In the genomic region with DNA sequence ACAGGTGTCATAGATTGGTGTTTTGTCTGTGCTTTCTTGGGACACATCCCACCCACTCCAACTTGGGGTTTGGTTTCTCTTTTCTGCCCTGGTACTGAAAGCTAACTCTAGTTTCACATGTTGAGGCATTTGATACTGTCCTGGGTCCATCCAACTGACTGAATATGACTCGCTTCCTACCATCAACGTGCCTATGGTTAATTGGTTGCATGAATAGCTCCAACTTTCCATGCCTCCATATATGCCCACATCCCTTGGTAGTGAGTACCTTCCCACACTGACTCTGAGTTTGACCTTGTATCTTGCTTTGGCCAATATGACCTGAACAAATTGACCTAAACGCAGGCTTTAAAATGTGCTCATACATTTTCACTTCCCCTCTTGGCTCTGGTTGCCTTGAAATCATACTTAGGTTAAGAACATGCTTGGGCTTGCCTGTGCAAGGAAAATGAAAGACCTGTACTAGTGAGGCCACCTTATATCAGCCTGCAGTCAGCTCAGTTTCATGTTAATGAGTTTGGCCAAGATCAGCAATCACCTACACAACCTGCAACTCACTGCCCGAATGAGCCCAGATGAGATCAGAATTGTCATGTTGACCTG, we compare ENCODE assay signal across 12 cellular contexts.
DNase-seq lines count a peak whose midpoint lies in the region; ATAC-seq and TF ChIP-seq lines count a peak whose summit lies in the region.
"Had no signal": no experiment of that assay in that cellular context is flagged by ENCODE, and none has a peak within 500 bp of the region (broad histone marks: within the 10 kb centered on the region; RNA-seq: fewer than 3 reads in every experiment).

No MANE protein-coding gene starts in this region.

- peaks cover 35% of the 10 kb centered on the region for H3K4me1 ChIP-seq in adipocyte (ENCODE audit: control insufficient read depth, insufficient read depth, low read length)
- H3K4me1 ChIP-seq in neuronal stem cell (ENCODE audit: control insufficient read depth in 2 of 2, insufficient read depth in 1 of 2, low read depth in 1 of 2, low read length in 2 of 2): no peaks in the 10 kb centered on the region

- TF ChIP-seq CTCF in brain microvascular endothelial cell (IDR thresholded peaks at IDR 0.05; ENCODE audit: low read depth, low read length, missing control alignments): no peak

- WGBS in neuronal stem cell (ENCODE audit: extremely low coverage in 2 of 2, insufficient read length in 2 of 2, insufficient replicate concordance in 1 of 2), 2 donors: no CpG with 5 or more reads among the region's 4 CpGs

- H3K27me3 ChIP-seq in adipocyte (replicated peaks; ENCODE audit: control insufficient read depth, insufficient read depth, low read length): no peaks in the 10 kb centered on the region
- H3K27me3 ChIP-seq in neuronal stem cell (ENCODE audit: control insufficient read depth in 3 of 3, insufficient read depth in 3 of 3, low read depth in 1 of 3, low read length in 3 of 3): no peaks in the 10 kb centered on the region
- H3K27me3 ChIP-seq in brain microvascular endothelial cell (replicated peaks): no peaks in the 10 kb centered on the region

- in situ Hi-C loops in brain microvascular endothelial cell (cut with HindIII; ENCODE audit: low pct_ligation_motif_present, low sequenced_read_pairs): no loop called here

- H3K14ac ChIP-seq in neuronal stem cell (ENCODE audit: low read length): no peak overlapping the region

- H3K23ac ChIP-seq in neuronal stem cell (ENCODE audit: low read depth, low read length, poor library complexity): no peak overlapping the region

- H3K18ac ChIP-seq in neuronal stem cell (ENCODE audit: low read length): no peak overlapping the region

- no peak overlapping the region for H2AFZ ChIP-seq in neuronal stem cell (ENCODE audit: low read length)

- H3K4me3 ChIP-seq in adipocyte (ENCODE audit: low read length) (no peak overlapping the region), neuronal stem cell (ENCODE audit: low read length in 2 of 2) (no peak overlapping the region), brain microvascular endothelial cell (ENCODE audit: low read depth, low read length) (no peak overlapping the region)

- no peak overlapping the region for H2BK12ac ChIP-seq in neuronal stem cell (ENCODE audit: low read length)

- no peak overlapping the region for H4K91ac ChIP-seq in neuronal stem cell (ENCODE audit: low read depth, low read length, poor library complexity)

- DNase-seq in adipocyte (ENCODE audit: low read depth): no peak
- DNase-seq in stimulated activated CD4-positive, alpha-beta T cell treated with anti-CD3 and anti-CD28 coated beads, Interleukin-1b, Interleukin-23, amount 100 ng/mL, for 48 hours: no peak
- no peak for DNase-seq in neuronal stem cell (ENCODE audit: low spot score)
- no peak for DNase-seq in brain microvascular endothelial cell
- DNase-seq: activated naive CD4-positive, alpha-beta T cell treated with Interleukin-2 at 50 U/mL for 16 hours; left cardiac atrium; NCI-H226 had no signal

- H3K9ac ChIP-seq in adipocyte (ENCODE audit: low read length) (peak overlapping the region; percentile 42), neuronal stem cell (ENCODE audit: low read depth, low read length, poor library complexity) (no peak overlapping the region)

- no peak overlapping the region for H3K4ac ChIP-seq in neuronal stem cell (ENCODE audit: low read length)

- H3K4me2 ChIP-seq in neuronal stem cell (ENCODE audit: insufficient read depth, low read length, poor library complexity, severe bottlenecking): no peak overlapping the region

- H2BK15ac ChIP-seq in neuronal stem cell (ENCODE audit: low read length): no peak overlapping the region

- H2BK5ac ChIP-seq in neuronal stem cell (ENCODE audit: low read length): no peak overlapping the region

- no peak overlapping the region for H2BK120ac ChIP-seq in neuronal stem cell (ENCODE audit: low read depth, low read length)

- no peak overlapping the region for H2AK5ac ChIP-seq in neuronal stem cell (ENCODE audit: low read depth, low read length)

- no peak overlapping the region for H4K8ac ChIP-seq in neuronal stem cell (ENCODE audit: low read depth, low read length)

- no peak overlapping the region for H3K27ac ChIP-seq in neuronal stem cell (replicated peaks; ENCODE audit: low read length)
- H3K27ac ChIP-seq in brain microvascular endothelial cell: no peak overlapping the region
- H3K27ac ChIP-seq: HL-60 had no signal

- H3K9me3 ChIP-seq in adipocyte (ENCODE audit: control insufficient read depth, low read length): no peaks in the 10 kb centered on the region
- no peaks in the 10 kb centered on the region for H3K9me3 ChIP-seq in neuronal stem cell (replicated peaks in 1 of 2; ENCODE audit: control insufficient read depth in 2 of 2, insufficient read depth in 1 of 2, low read depth in 1 of 2, low read length in 2 of 2)

- ATAC-seq in GM18867 (IDR thresholded peaks at IDR 0.05; ENCODE audit: unreplicated experiment) (peak; percentile 95), GM21576 (IDR thresholded peaks at IDR 0.05; ENCODE audit: unreplicated experiment) (peak; percentile 89), HG03159 (IDR thresholded peaks at IDR 0.05; ENCODE audit: unreplicated experiment) (peak; percentile 89), esophagus mucosa (no peak)
- ATAC-seq: left cardiac atrium had no signal

- no peaks in the 10 kb centered on the region for H3K79me1 ChIP-seq in neuronal stem cell (ENCODE audit: low read depth, low read length)

- H3K36me3 ChIP-seq in adipocyte (ENCODE audit: control insufficient read depth, insufficient read depth, low read length, severe bottlenecking): no peaks in the 10 kb centered on the region
- no peaks in the 10 kb centered on the region for H3K36me3 ChIP-seq in neuronal stem cell (replicated peaks in 1 of 2; ENCODE audit: control insufficient read depth in 2 of 2, insufficient read depth in 2 of 2, low read length in 2 of 2)
- H3K36me3 ChIP-seq in brain microvascular endothelial cell (replicated peaks): no peaks in the 10 kb centered on the region
